In genomic region chr20:57616143-57616951, GRCh38 we compare ENCODE assay signal across 22 cellular contexts.
A peak's percentile ranks its signal among the peaks of the same experiment; 100 is the strongest.
DNase-seq lines count a peak whose midpoint lies in the region; ATAC-seq lines count a peak whose summit lies in the region.
"Had no signal": no experiment of that assay in that cellular context is flagged by ENCODE, and none has a peak within 500 bp of the region (broad histone marks: within the 10 kb centered on the region; RNA-seq: fewer than 3 reads in every experiment).

No MANE protein-coding gene starts in this region.

- ATAC-seq in stimulated activated memory B cell treated with anti-CD40 and anti-IgM and Interleukin-4, amounts not matched to agents 10 μg/mL and 1 μg/mL and 100 μg/mL, for 72 hours, result no peak
- no peak for ATAC-seq in GM18870 (IDR thresholded peaks at IDR 0.05; ENCODE audit: unreplicated experiment)
- ATAC-seq: naive thymus-derived CD4-positive, alpha-beta T cell; stimulated activated naive CD8-positive, alpha-beta T cell treated with anti-CD3 and anti-CD28 coated beads, Interleukin-15, amount 100 ng/mL, for 72 hours had no signal

- H3K4me1 Mint-ChIP-seq in stimulated activated memory B cell treated with anti-CD40 and anti-IgM and Interleukin-4, amounts not matched to agents 10 μg/mL and 1 μg/mL and 100 μg/mL, for 72 hours, result peaks cover 46% of the 10 kb centered on the region

- H3K9me3 Mint-ChIP-seq in stimulated activated memory B cell treated with anti-CD40 and anti-IgM and Interleukin-4, amounts not matched to agents 10 μg/mL and 1 μg/mL and 100 μg/mL, for 72 hours, result no peaks in the 10 kb centered on the region
- H3K9me3 Mint-ChIP-seq: stimulated activated naive CD8-positive, alpha-beta T cell treated with anti-CD3 and anti-CD28 coated beads, Interleukin-15, amount 100 ng/mL, for 72 hours had no signal

- no peak overlapping the region for H3K4me3 Mint-ChIP-seq in stimulated activated memory B cell treated with anti-CD40 and anti-IgM and Interleukin-4, amounts not matched to agents 10 μg/mL and 1 μg/mL and 100 μg/mL, for 72 hours
- H3K4me3 Mint-ChIP-seq: stimulated activated naive CD8-positive, alpha-beta T cell treated with anti-CD3 and anti-CD28 coated beads, Interleukin-15, amount 100 ng/mL, for 72 hours had no signal

- H3K27me3 Mint-ChIP-seq in stimulated activated memory B cell treated with anti-CD40 and anti-IgM and Interleukin-4, amounts not matched to agents 10 μg/mL and 1 μg/mL and 100 μg/mL, for 72 hours, result no peaks in the 10 kb centered on the region
- H3K27me3 Mint-ChIP-seq: stimulated activated naive CD8-positive, alpha-beta T cell treated with anti-CD3 and anti-CD28 coated beads, Interleukin-15, amount 100 ng/mL, for 72 hours had no signal

- no peak overlapping the region for H3K27ac ChIP-seq in substantia nigra (ENCODE audit: low read depth, low read length, poor library complexity, severe bottlenecking)
- H3K27ac ChIP-seq: hepatocyte, upper lobe of left lung had no signal

- peaks cover 6% of the 10 kb centered on the region for H3K36me3 Mint-ChIP-seq in stimulated activated memory B cell treated with anti-CD40 and anti-IgM and Interleukin-4, amounts not matched to agents 10 μg/mL and 1 μg/mL and 100 μg/mL, for 72 hours

- peak; percentile 56 for DNase-seq in activated CD8-positive, alpha-beta memory T cell treated with anti-CD3 and anti-CD28 coated beads for 24 hours
- no peak for DNase-seq in activated CD8-positive, alpha-beta memory T cell treated with anti-CD3 and anti-CD28 coated beads, Interleukin-2, amount 50 U/mL, for 48 hours
- DNase-seq in RPMI8226, result peak; percentile 41
- DNase-seq in islet precursor cell, result peak; percentile 43
- no peak for DNase-seq in substantia nigra (lab: John Stamatoyannopoulos, UW)
- no peak for DNase-seq in NCI-H1417 treated with DMSO at 0.1 percent for 48 hours (lab: John Stamatoyannopoulos, UW)
- DNase-seq: activated gamma-delta T cell; caudate nucleus; foreskin melanocyte; mesenchymal stem cell; NCI-H1694; NCI-H526 treated with DMSO at 0.1 percent for 48 hours; SHP77; small intestine; stimulated activated CD4-positive, alpha-beta T cell treated with anti-CD3 and anti-CD28 coated beads, Interleukin-4, amount 100 ng/mL, for 1 hour; SW 1271 had no signal

- peak overlapping the region; percentile 86 for H3K27ac Mint-ChIP-seq in stimulated activated memory B cell treated with anti-CD40 and anti-IgM and Interleukin-4, amounts not matched to agents 10 μg/mL and 1 μg/mL and 100 μg/mL, for 72 hours

Comparison
In these comparisons a context has a peak if more than half of its experiments do, and no peak if none do; other contexts are left out.
1. DNase-seq: peak in activated CD8-positive, alpha-beta memory T cell treated with anti-CD3 and anti-CD28 coated beads for 24 hours (single experiment), RPMI8226 (single experiment) and islet precursor cell (single experiment); none in activated CD8-positive, alpha-beta memory T cell treated with anti-CD3 and anti-CD28 coated beads, Interleukin-2, amount 50 U/mL, for 48 hours (single experiment), substantia nigra (0 of 49) and NCI-H1417 treated with DMSO at 0.1 percent for 48 hours (single experiment).